Comparison of ENCODE assay signal across 10 cellular contexts in the genomic region with DNA sequence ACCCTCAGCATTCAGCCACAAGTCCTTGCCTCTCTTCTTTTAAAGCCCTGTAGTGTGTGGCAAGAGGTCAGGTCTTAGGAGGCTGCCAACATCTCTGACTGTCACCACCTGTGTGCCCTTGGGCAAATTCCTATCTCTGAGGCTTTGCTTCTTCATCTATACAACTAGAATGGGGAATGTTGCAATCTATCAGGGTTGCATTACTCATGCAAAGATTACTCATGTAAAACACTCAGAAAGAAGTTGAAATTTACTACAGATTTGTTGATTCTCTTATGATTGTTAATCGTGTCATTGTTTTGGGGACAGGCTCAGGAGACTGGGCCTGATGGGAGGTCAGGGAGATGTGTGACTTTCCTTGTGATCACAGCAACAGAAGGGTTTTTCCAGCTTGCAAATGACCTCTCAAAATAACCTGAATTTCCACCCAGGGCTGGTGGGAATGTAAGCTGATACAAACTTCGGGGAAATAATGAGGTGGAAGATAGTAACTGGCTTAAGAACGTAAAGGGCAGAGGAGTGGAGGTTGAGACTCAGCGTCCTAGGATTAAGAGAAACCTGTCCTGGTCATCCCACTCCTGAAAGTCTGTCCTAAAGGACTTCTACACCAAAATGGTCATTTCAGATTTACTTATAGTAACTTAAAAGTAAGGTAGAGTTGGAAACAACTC. TPM values are rescaled to one million over a fixed set of nuclear protein-coding genes. Genes with fewer than 3 reads are reported as not detected.
DNase-seq lines count a peak whose midpoint lies in the region; ATAC-seq and TF ChIP-seq lines count a peak whose summit lies in the region.
"Had no signal": no experiment of that assay in that cellular context is flagged by ENCODE, and none has a peak within 500 bp of the region (broad histone marks: within the 10 kb centered on the region; RNA-seq: fewer than 3 reads in every experiment).

No MANE protein-coding gene starts in this region.

- no peaks in the 10 kb centered on the region for H3K36me3 ChIP-seq in ACC112 (ENCODE audit: insufficient read depth, low read length)
- no peaks in the 10 kb centered on the region for H3K36me3 ChIP-seq in testis (ENCODE audit: low read depth, missing control alignments)
- H3K36me3 ChIP-seq in tibial nerve = no peaks in the 10 kb centered on the region
- H3K36me3 ChIP-seq: thoracic aorta had no signal

- no peak for TF ChIP-seq CTCF in testis (IDR thresholded peaks at IDR 0.05)
- TF ChIP-seq CTCF in tibial nerve (IDR thresholded peaks at IDR 0.05) = no peak

- peak overlapping the region; percentile 5 for H2AFZ ChIP-seq in ACC112 (ENCODE audit: low read length, unreplicated experiment)

- peak; percentile 75 for ATAC-seq in HG02610 (IDR thresholded peaks at IDR 0.05; ENCODE audit: unreplicated experiment)

- DNase-seq in SW480 (ENCODE audit: low spot score) = peak; percentile 19
- peak; percentile 83 for DNase-seq in fibroblast of the conjunctiva (ENCODE audit: low read depth)
- DNase-seq in NK-92 treated with Interleukin-12 subunit alpha and Interleukin-12 subunit beta, amount 100 ng/mL, for 24 hours (lab: John Stamatoyannopoulos, UW) = no peak
- no peak for DNase-seq in NCI-H2029 treated with DMSO at 0.1 percent for 48 hours (lab: John Stamatoyannopoulos, UW)
- no peak for DNase-seq in testis
- DNase-seq in tibial nerve (ENCODE audit: low spot score in 2 of 2) = no peak

- TF ChIP-seq POLR2A in testis (IDR thresholded peaks at IDR 0.05) (no peak), tibial nerve (IDR thresholded peaks at IDR 0.05) (no peak)

- H3K27me3 ChIP-seq in ACC112 (ENCODE audit: insufficient read depth, low read length) (no peaks in the 10 kb centered on the region), testis (no peaks in the 10 kb centered on the region), tibial nerve (no peaks in the 10 kb centered on the region)

- no peaks in the 10 kb centered on the region for H3K79me2 ChIP-seq in ACC112 (ENCODE audit: control insufficient read depth, insufficient read depth, low read length, unreplicated experiment)

- H3K9me3 ChIP-seq in testis (no peaks in the 10 kb centered on the region), tibial nerve (peaks cover 0 to 16% (median 0%) of the 10 kb centered on the region in 4 donors)
- H3K9me3 ChIP-seq: thoracic aorta had no signal

- intact Hi-C loops in testis (cut with DNase I; ENCODE audit: low total_unique reads) = no loop called here

- WGBS in testis, 2 donors = 59 to 63% methylated on average over 4 of the region's 4 CpGs
- WGBS in tibial nerve, 2 donors = 52 to 67% methylated on average over 4 of the region's 4 CpGs

- H3K4me1 ChIP-seq in ACC112 (ENCODE audit: control insufficient read depth, insufficient read depth, low read length, unreplicated experiment) (peaks cover 19% of the 10 kb centered on the region), testis (no peaks in the 10 kb centered on the region), tibial nerve (no peaks in the 10 kb centered on the region)

- TF ChIP-seq EP300 in tibial nerve (IDR thresholded peaks at IDR 0.05) = no peak

- H3K27ac ChIP-seq in ACC112 (ENCODE audit: low read depth, low read length) (peak overlapping the region; percentile 88), testis (no peak overlapping the region), tibial nerve (no peak overlapping the region)
- H3K27ac ChIP-seq: C4-2B, thoracic aorta had no signal

- H3K4me3 ChIP-seq in ACC112 (ENCODE audit: low read depth, low read length) (no peak overlapping the region; the same call in 1 of the 2 replicates), testis (no peak overlapping the region), tibial nerve (no peak overlapping the region)
- H3K4me3 ChIP-seq: thoracic aorta had no signal

RNA-seq across cellular contexts. Expression of gene SIGLEC15, which starts 32.0 kb away (rescaled TPM):
- total RNA-seq in testis (under 1 TPM in 1 of 2 donors, not detected in 1; 0.19 TPM), tibial nerve (1 to 10 TPM in 1 of 4 donors, not detected in 3; 4.7 TPM)
- 0.20 TPM for polyA plus RNA-seq in testis (ENCODE audit: insufficient read depth, low read depth, low replicate concordance)

Comparison
In these comparisons a context has a peak if more than half of its experiments do, and no peak if none do; other contexts are left out.
1. DNase-seq: peak in SW480 (single experiment) and fibroblast of the conjunctiva (single experiment); none in NK-92 treated with Interleukin-12 subunit alpha and Interleukin-12 subunit beta, amount 100 ng/mL, for 24 hours (single experiment), NCI-H2029 treated with DMSO at 0.1 percent for 48 hours (single experiment), testis (single experiment) and tibial nerve (0 of 2).